11 cellular contexts compared by ENCODE assay signal in the genomic region with DNA sequence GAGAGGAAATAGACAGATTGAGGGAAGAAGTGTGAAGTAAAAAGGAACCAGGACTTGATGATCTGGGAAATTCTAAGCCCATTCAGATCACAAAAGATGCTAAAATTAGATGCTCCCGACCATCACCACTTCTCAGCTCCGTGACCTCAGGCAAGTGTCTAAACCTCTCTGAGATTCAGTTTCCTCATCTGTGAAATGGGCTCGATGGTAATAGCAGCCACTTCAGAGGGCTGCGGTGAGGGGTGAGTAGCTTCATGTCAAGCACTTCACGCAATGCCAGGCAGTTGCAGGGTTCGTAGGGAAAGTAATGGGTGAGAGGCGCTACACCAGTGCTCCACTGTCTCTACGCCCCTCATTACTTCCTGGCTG. TPM values are rescaled to one million over a fixed set of nuclear protein-coding genes. Genes with fewer than 3 reads are reported as not detected.
DNase-seq lines count a peak whose midpoint lies in the region; ATAC-seq and TF ChIP-seq lines count a peak whose summit lies in the region.
"Had no signal": no experiment of that assay in that cellular context is flagged by ENCODE, and none has a peak within 500 bp of the region (broad histone marks: within the 10 kb centered on the region; RNA-seq: fewer than 3 reads in every experiment).

No MANE protein-coding gene starts in this region.

- DNase-seq in right atrium auricular region (ENCODE audit: low spot score) (no peak), heart left ventricle (no peak), glutamatergic neuron (no peak), uterus (no peak), RKO (ENCODE audit: low spot score) (no peak), substantia nigra (lab: John Stamatoyannopoulos, UW) (no peak)
- DNase-seq in activated T-cell treated with anti-CD3 and anti-CD28 coated beads, Interleukin-2, amount 50 U/mL, for 4 hours: no peak
- DNase-seq: lower lobe of right lung, NCI-H146 had no signal

- no peak for ATAC-seq in heart left ventricle
- no peak for ATAC-seq in activated T-cell treated with anti-CD3 and anti-CD28 coated beads, Interleukin-2, amount 50 U/mL, for 4 hours
- no peak for ATAC-seq in GM18505 (IDR thresholded peaks at IDR 0.05; ENCODE audit: unreplicated experiment)
- ATAC-seq: lower lobe of right lung had no signal

- H3K4me1 ChIP-seq in right atrium auricular region (peaks cover 0 to 32% of the 10 kb centered on the region in 2 donors), heart left ventricle (peaks cover 0 to 39% (median 20%) of the 10 kb centered on the region in 12 donors), uterus (peaks cover 0 to 11% of the 10 kb centered on the region in 2 donors)

- H3K36me3 ChIP-seq in right atrium auricular region (no peaks in the 10 kb centered on the region), heart left ventricle (no peaks in the 10 kb centered on the region), uterus (no peaks in the 10 kb centered on the region)
- H3K36me3 ChIP-seq: lower lobe of right lung had no signal

- H3K4me3 ChIP-seq in right atrium auricular region (no peak overlapping the region), heart left ventricle (no peak overlapping the region), uterus (no peak overlapping the region)
- H3K4me3 ChIP-seq: lower lobe of right lung had no signal

- peaks cover 25% of the 10 kb centered on the region for H3K4me1 Mint-ChIP-seq in activated T-cell treated with anti-CD3 and anti-CD28 coated beads, Interleukin-2, amount 50 U/mL, for 4 hours (ENCODE audit: low read depth)
- peaks cover 2% of the 10 kb centered on the region for H3K4me1 Mint-ChIP-seq in glutamatergic neuron (ENCODE audit: low read depth, unreplicated experiment)

- WGBS in heart left ventricle, 4 donors: 71 to 82% (median 75%) methylated on average over 8 of the region's 8 CpGs

- intact Hi-C loops in heart left ventricle (cut with DNase I) (no loop called here), uterus (cut with DNase I; ENCODE audit: low total_unique reads) (no loop called here)

- H3K27me3 ChIP-seq in right atrium auricular region: no peaks in the 10 kb centered on the region
- peaks cover 0 to 3% (median 0%) of the 10 kb centered on the region in 9 donors for H3K27me3 ChIP-seq in heart left ventricle
- no peaks in the 10 kb centered on the region for H3K27me3 ChIP-seq in uterus

- no peaks in the 10 kb centered on the region for H3K36me3 Mint-ChIP-seq in activated T-cell treated with anti-CD3 and anti-CD28 coated beads, Interleukin-2, amount 50 U/mL, for 4 hours (ENCODE audit: insufficient read depth)
- no peaks in the 10 kb centered on the region for H3K36me3 Mint-ChIP-seq in glutamatergic neuron (ENCODE audit: unreplicated experiment)

- no peaks in the 10 kb centered on the region for H3K9me3 ChIP-seq in right atrium auricular region
- peaks cover 0 to 10% (median 4%) of the 10 kb centered on the region in 12 donors for H3K9me3 ChIP-seq in heart left ventricle
- no peaks in the 10 kb centered on the region for H3K9me3 ChIP-seq in uterus
- H3K9me3 ChIP-seq: lower lobe of right lung had no signal

- peak overlapping the region; percentile 73 to 84 for H3K27ac ChIP-seq in right atrium auricular region
- peak overlapping the region in 2 of 12 donors; percentile 18 to 91 for H3K27ac ChIP-seq in heart left ventricle
- peak overlapping the region; percentile 90 to 100 for H3K27ac ChIP-seq in uterus
- H3K27ac ChIP-seq in substantia nigra (ENCODE audit: low read depth, low read length, poor library complexity, severe bottlenecking): no peak overlapping the region
- H3K27ac ChIP-seq: lower lobe of right lung had no signal

- H3K27ac Mint-ChIP-seq in glutamatergic neuron (ENCODE audit: unreplicated experiment): no peak overlapping the region
- H3K27ac Mint-ChIP-seq: endodermal cell had no signal

- peaks cover 4% of the 10 kb centered on the region for H3K9me3 Mint-ChIP-seq in activated T-cell treated with anti-CD3 and anti-CD28 coated beads, Interleukin-2, amount 50 U/mL, for 4 hours
- H3K9me3 Mint-ChIP-seq in glutamatergic neuron (ENCODE audit: unreplicated experiment): peaks cover 8% of the 10 kb centered on the region

- TF ChIP-seq CTCF in right atrium auricular region (IDR thresholded peaks at IDR 0.05) (no peak), heart left ventricle (IDR thresholded peaks at IDR 0.05) (no peak), glutamatergic neuron (IDR thresholded peaks at IDR 0.05; ENCODE audit: partially characterized antibody, unreplicated experiment) (no peak), uterus (IDR thresholded peaks at IDR 0.05) (no peak)

- TF ChIP-seq POLR2A in heart left ventricle (IDR thresholded peaks at IDR 0.05) (no peak), uterus (IDR thresholded peaks at IDR 0.05) (no peak), GM18505 (IDR thresholded peaks at IDR 0.05; ENCODE audit: borderline replicate concordance, extremely low read depth, insufficient read depth, insufficient read length) (no peak)

- H3K27me3 Mint-ChIP-seq in activated T-cell treated with anti-CD3 and anti-CD28 coated beads, Interleukin-2, amount 50 U/mL, for 4 hours (ENCODE audit: low read depth): no peaks in the 10 kb centered on the region
- peaks cover 30% of the 10 kb centered on the region for H3K27me3 Mint-ChIP-seq in glutamatergic neuron (ENCODE audit: unreplicated experiment)

- H3K4me3 Mint-ChIP-seq in activated T-cell treated with anti-CD3 and anti-CD28 coated beads, Interleukin-2, amount 50 U/mL, for 4 hours: peak overlapping the region; percentile 19
- peak overlapping the region; percentile 46 for H3K4me3 Mint-ChIP-seq in glutamatergic neuron (ENCODE audit: unreplicated experiment)

RNA-seq across cellular contexts. Expression of a gene that starts 9.0 kb away (rescaled TPM):
- 100 to 1,000 TPM; 111 to 196 TPM for total RNA-seq in right atrium auricular region
- total RNA-seq in heart left ventricle: 100 to 1,000 TPM; 107 to 267 (median 155) TPM
- polyA plus RNA-seq in heart left ventricle: 100 to 1,000 TPM; 159 to 192 TPM
- total RNA-seq in activated T-cell treated with anti-CD3 and anti-CD28 coated beads, Interleukin-2, amount 50 U/mL, for 4 hours: 10 to 100 TPM; 26.0 to 33.6 (median 30.3) TPM
- 2.0 TPM for total RNA-seq in glutamatergic neuron (ENCODE audit: unreplicated experiment)
- 100 to 1,000 TPM in 2 of 4 donors, 10 to 100 TPM in 2; 18.5 to 361 (median 82.9) TPM for total RNA-seq in uterus
